13 cellular contexts compared by ENCODE assay signal in genomic region chr2:193539188-193539587, GRCh38.
DNase-seq lines count a peak whose midpoint lies in the region; ATAC-seq lines count a peak whose summit lies in the region.
"Had no signal": no experiment of that assay in that cellular context is flagged by ENCODE, and none has a peak within 500 bp of the region (broad histone marks: within the 10 kb centered on the region; RNA-seq: fewer than 3 reads in every experiment).

No MANE protein-coding gene starts in this region.

- ATAC-seq in GM18508 (IDR thresholded peaks at IDR 0.05; ENCODE audit: insufficient read depth, unreplicated experiment) (peak; percentile 97), GM19468 (IDR thresholded peaks at IDR 0.05; ENCODE audit: extremely low read depth, unreplicated experiment) (peak; percentile 70), HG02852 (IDR thresholded peaks at IDR 0.05; ENCODE audit: unreplicated experiment) (peak; percentile 87), HG03378 (IDR thresholded peaks at IDR 0.05; ENCODE audit: unreplicated experiment) (peak; percentile 93)
- ATAC-seq: activated CD4-positive, alpha-beta T cell treated with anti-CD3 and anti-CD28 coated beads for 36 hours; activated T-cell treated with anti-CD3 and anti-CD28 coated beads, Interleukin-2, amount 50 U/mL, for 72 hours; stimulated activated memory B cell treated with anti-CD40 and anti-IgM and Interleukin-4, amounts not matched to agents 10 μg/mL and 1 μg/mL and 100 μg/mL, for 72 hours had no signal

- intact Hi-C loops in cardiac septum (cut with DNase I): no loop called here

- DNase-seq in DMS 273 (lab: John Stamatoyannopoulos, UW; ENCODE audit: unreplicated experiment): no peak
- DNase-seq in NCI-H187 treated with DMSO at 0.1 percent for 48 hours (lab: John Stamatoyannopoulos, UW): no peak
- DNase-seq in cardiac septum (ENCODE audit: low spot score): no peak
- DNase-seq in DMS53 treated with DMSO at 0.1 percent for 48 hours (lab: John Stamatoyannopoulos, UW; ENCODE audit: unreplicated experiment): no peak
- DNase-seq: activated CD4-positive, alpha-beta T cell treated with anti-CD3 and anti-CD28 coated beads for 36 hours; activated T-cell treated with anti-CD3 and anti-CD28 coated beads, Interleukin-2, amount 50 U/mL, for 72 hours; Calu3; NCI-H2029 treated with DMSO at 0.1 percent for 48 hours had no signal
